Comparison of ENCODE assay signal across 8 cellular contexts in the genomic region with DNA sequence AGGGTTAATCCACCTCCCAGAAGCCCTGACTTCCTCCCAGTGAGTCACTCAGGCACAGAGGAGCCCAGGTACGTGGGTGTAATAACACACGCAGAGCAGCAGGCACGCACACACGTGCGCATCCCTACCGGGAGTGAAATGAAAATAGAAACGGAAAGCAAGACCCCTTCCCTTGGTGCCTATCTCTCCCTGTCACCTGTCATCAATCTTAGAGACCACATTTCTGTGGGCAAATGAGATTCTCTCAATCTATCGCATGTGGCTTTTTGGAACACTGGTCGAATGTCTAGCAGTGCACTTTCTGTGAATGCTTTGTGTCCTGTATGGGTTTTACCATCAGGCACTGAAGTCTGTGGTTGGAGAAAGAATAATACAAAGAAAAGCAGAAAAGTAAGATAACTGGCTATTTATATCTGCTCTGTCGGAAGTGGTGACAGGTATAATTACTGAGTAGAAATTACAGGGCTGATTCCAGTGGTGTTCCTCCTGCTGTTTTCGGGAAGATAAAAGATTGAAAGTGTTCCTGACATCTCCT.
DNase-seq lines count a peak whose midpoint lies in the region; ATAC-seq and TF ChIP-seq lines count a peak whose summit lies in the region.

No MANE protein-coding gene starts in this region.

- POLR2A ChIA-PET in activated B cell treated with CpG ODN at 0.5 μM for 24 hours (lab: Charles Lee), result no interaction called here

- peak; percentile 71 for ATAC-seq in GM18867 (IDR thresholded peaks at IDR 0.05; ENCODE audit: unreplicated experiment)
- peak; percentile 70 for ATAC-seq in HG02885 (IDR thresholded peaks at IDR 0.05; ENCODE audit: poor library complexity, unreplicated experiment)
- no peak for ATAC-seq in activated B cell treated with CpG ODN at 0.5 μM for 24 hours (ENCODE audit: low read depth)
- peak in 1 of 2 donors; percentile 61 for ATAC-seq in natural killer cell treated with Interleukin-12 subunit alpha and Interleukin-12 subunit beta and Interleukin-15 and Interleukin-18, amount 100 ng/mL, for 72 hours

- H3K4me3 Mint-ChIP-seq in activated B cell treated with CpG ODN at 0.5 μM for 24 hours (peak overlapping the region; percentile 30), nephron progenitor cell (no peak overlapping the region)
- H3K4me3 Mint-ChIP-seq in natural killer cell treated with Interleukin-12 subunit alpha and Interleukin-12 subunit beta and Interleukin-15 and Interleukin-18, amount 100 ng/mL, for 72 hours, result peak overlapping the region; percentile 49

- intact Hi-C loops in activated B cell treated with CpG ODN at 0.5 μM for 24 hours (cut with micrococcal nuclease), result no loop called here

- H3K4me1 Mint-ChIP-seq in activated B cell treated with CpG ODN at 0.5 μM for 24 hours, result peaks cover 8% of the 10 kb centered on the region
- H3K4me1 Mint-ChIP-seq in natural killer cell treated with Interleukin-12 subunit alpha and Interleukin-12 subunit beta and Interleukin-15 and Interleukin-18, amount 100 ng/mL, for 72 hours (ENCODE audit: low read depth in 2 of 2), result peaks cover 6 to 9% of the 10 kb centered on the region in 2 donors
- H3K4me1 Mint-ChIP-seq in nephron progenitor cell, result peaks cover 14% of the 10 kb centered on the region

- no peak overlapping the region for H3K27ac Mint-ChIP-seq in activated B cell treated with CpG ODN at 0.5 μM for 24 hours
- no peak overlapping the region for H3K27ac Mint-ChIP-seq in natural killer cell treated with Interleukin-12 subunit alpha and Interleukin-12 subunit beta and Interleukin-15 and Interleukin-18, amount 100 ng/mL, for 72 hours
- H3K27ac Mint-ChIP-seq in nephron progenitor cell, result no peak overlapping the region

- TF ChIP-seq CTCF in activated B cell treated with CpG ODN at 0.5 μM for 24 hours (IDR thresholded peaks at IDR 0.05) (no peak), nephron progenitor cell (IDR thresholded peaks at IDR 0.05) (no peak)

- peaks cover 25% of the 10 kb centered on the region for H3K27me3 Mint-ChIP-seq in activated B cell treated with CpG ODN at 0.5 μM for 24 hours
- H3K27me3 Mint-ChIP-seq in natural killer cell treated with Interleukin-12 subunit alpha and Interleukin-12 subunit beta and Interleukin-15 and Interleukin-18, amount 100 ng/mL, for 72 hours, result peaks cover 11 to 29% of the 10 kb centered on the region in 2 donors
- peaks cover 34% of the 10 kb centered on the region for H3K27me3 Mint-ChIP-seq in nephron progenitor cell (ENCODE audit: low read depth, poor library complexity)

- H3K36me3 Mint-ChIP-seq in activated B cell treated with CpG ODN at 0.5 μM for 24 hours (ENCODE audit: low read depth) (no peaks in the 10 kb centered on the region), nephron progenitor cell (ENCODE audit: low read depth) (no peaks in the 10 kb centered on the region)
- H3K36me3 Mint-ChIP-seq in natural killer cell treated with Interleukin-12 subunit alpha and Interleukin-12 subunit beta and Interleukin-15 and Interleukin-18, amount 100 ng/mL, for 72 hours, result peaks cover 12% of the 10 kb centered on the region

- H3K9me3 Mint-ChIP-seq in activated B cell treated with CpG ODN at 0.5 μM for 24 hours (peaks cover 3% of the 10 kb centered on the region), nephron progenitor cell (no peaks in the 10 kb centered on the region)
- H3K9me3 Mint-ChIP-seq in natural killer cell treated with Interleukin-12 subunit alpha and Interleukin-12 subunit beta and Interleukin-15 and Interleukin-18, amount 100 ng/mL, for 72 hours, result peaks cover 4% of the 10 kb centered on the region

- no peak for DNase-seq in activated B cell treated with CpG ODN at 0.5 μM for 24 hours
- DNase-seq in natural killer cell treated with Interleukin-12 subunit alpha and Interleukin-12 subunit beta and Interleukin-15 and Interleukin-18, amount 100 ng/mL, for 72 hours (ENCODE audit: low spot score), result no peak
- DNase-seq in NCI-H748 (lab: John Stamatoyannopoulos, UW; ENCODE audit: unreplicated experiment), result no peak
- DNase-seq in NCI-H1048 (lab: John Stamatoyannopoulos, UW), result no peak
- DNase-seq in nephron progenitor cell, result no peak
- DNase-seq in NCI-H1105 treated with DMSO at 0.1 percent for 48 hours (lab: John Stamatoyannopoulos, UW), result no peak

- CTCF ChIA-PET in activated B cell treated with CpG ODN at 0.5 μM for 24 hours (lab: Charles Lee), result no interaction called here
